15 cellular contexts compared by ENCODE assay signal in the genomic region with DNA sequence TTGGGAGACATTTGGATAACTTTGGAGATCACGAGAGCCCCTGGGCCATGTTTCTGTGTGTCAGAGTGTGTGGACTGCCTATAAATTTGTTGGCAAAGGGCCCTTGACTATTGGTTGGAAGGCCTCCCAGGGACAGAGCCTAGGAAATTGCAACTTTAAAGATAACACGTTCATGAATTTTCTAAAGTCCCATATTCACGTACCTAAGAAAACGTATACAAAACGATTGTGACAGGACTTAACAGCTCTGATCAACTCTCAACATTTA.
"Had no signal": no experiment of that assay in that cellular context is flagged by ENCODE, and none has a peak within 500 bp of the region (broad histone marks: within the 10 kb centered on the region; RNA-seq: fewer than 3 reads in every experiment).

No MANE protein-coding gene starts in this region.

- H3K4me3 ChIP-seq: adrenal gland, lung, stomach had no signal

- ATAC-seq: activated CD4-positive, alpha-beta T cell treated with anti-CD3 and anti-CD28 coated beads for 36 hours; effector memory CD8-positive, alpha-beta T cell; natural killer cell; sciatic nerve; T-cell had no signal

- H3K36me3 ChIP-seq: adrenal gland had no signal

- H3K9me3 Mint-ChIP-seq: activated CD4-positive, alpha-beta memory T cell treated with anti-CD3 and anti-CD28 coated beads, Interleukin-2, amount 10 ng/mL, durations not matched to agents 7 days and 5 days; effector memory CD8-positive, alpha-beta T cell; natural killer cell; T-cell had no signal

- H3K4me3 Mint-ChIP-seq: activated CD4-positive, alpha-beta memory T cell treated with anti-CD3 and anti-CD28 coated beads, Interleukin-2, amount 10 ng/mL, durations not matched to agents 7 days and 5 days; activated CD4-positive, alpha-beta T cell treated with anti-CD3 and anti-CD28 coated beads for 36 hours; effector memory CD8-positive, alpha-beta T cell; natural killer cell; T-cell had no signal

- H3K27me3 ChIP-seq: adrenal gland, stomach had no signal

- H3K27ac ChIP-seq: adrenal gland, stomach, WERI-Rb-1 had no signal

- H3K27me3 Mint-ChIP-seq: activated CD4-positive, alpha-beta memory T cell treated with anti-CD3 and anti-CD28 coated beads, Interleukin-2, amount 10 ng/mL, durations not matched to agents 7 days and 5 days; activated CD4-positive, alpha-beta T cell treated with anti-CD3 and anti-CD28 coated beads for 36 hours; effector memory CD8-positive, alpha-beta T cell; T-cell had no signal

- DNase-seq: activated CD4-positive, alpha-beta memory T cell treated with anti-CD3 and anti-CD28 coated beads, Interleukin-2, amount 10 ng/mL, durations not matched to agents 7 days and 5 days; activated CD4-positive, alpha-beta T cell treated with anti-CD3 and anti-CD28 coated beads for 36 hours; activated T-cell treated with anti-CD3 and anti-CD28 coated beads, Interleukin-2, amount 50 U/mL, for 48 hours; adrenal gland; central memory CD4-positive, alpha-beta T cell; effector memory CD8-positive, alpha-beta T cell; hypothalamus; natural killer cell; nucleus accumbens; stimulated activated CD4-positive, alpha-beta T cell treated with anti-CD3 and anti-CD28 coated beads, Interleukin-4, amount 100 ng/mL, for 24 hours; stomach; T-cell; WERI-Rb-1 had no signal

- H3K9me3 ChIP-seq: adrenal gland, stomach had no signal

- H3K27ac Mint-ChIP-seq: activated CD4-positive, alpha-beta memory T cell treated with anti-CD3 and anti-CD28 coated beads, Interleukin-2, amount 10 ng/mL, durations not matched to agents 7 days and 5 days; activated CD4-positive, alpha-beta T cell treated with anti-CD3 and anti-CD28 coated beads for 36 hours; effector memory CD8-positive, alpha-beta T cell; natural killer cell; T-cell had no signal
